1 cellular context compared by ENCODE assay signal in the genomic region with DNA sequence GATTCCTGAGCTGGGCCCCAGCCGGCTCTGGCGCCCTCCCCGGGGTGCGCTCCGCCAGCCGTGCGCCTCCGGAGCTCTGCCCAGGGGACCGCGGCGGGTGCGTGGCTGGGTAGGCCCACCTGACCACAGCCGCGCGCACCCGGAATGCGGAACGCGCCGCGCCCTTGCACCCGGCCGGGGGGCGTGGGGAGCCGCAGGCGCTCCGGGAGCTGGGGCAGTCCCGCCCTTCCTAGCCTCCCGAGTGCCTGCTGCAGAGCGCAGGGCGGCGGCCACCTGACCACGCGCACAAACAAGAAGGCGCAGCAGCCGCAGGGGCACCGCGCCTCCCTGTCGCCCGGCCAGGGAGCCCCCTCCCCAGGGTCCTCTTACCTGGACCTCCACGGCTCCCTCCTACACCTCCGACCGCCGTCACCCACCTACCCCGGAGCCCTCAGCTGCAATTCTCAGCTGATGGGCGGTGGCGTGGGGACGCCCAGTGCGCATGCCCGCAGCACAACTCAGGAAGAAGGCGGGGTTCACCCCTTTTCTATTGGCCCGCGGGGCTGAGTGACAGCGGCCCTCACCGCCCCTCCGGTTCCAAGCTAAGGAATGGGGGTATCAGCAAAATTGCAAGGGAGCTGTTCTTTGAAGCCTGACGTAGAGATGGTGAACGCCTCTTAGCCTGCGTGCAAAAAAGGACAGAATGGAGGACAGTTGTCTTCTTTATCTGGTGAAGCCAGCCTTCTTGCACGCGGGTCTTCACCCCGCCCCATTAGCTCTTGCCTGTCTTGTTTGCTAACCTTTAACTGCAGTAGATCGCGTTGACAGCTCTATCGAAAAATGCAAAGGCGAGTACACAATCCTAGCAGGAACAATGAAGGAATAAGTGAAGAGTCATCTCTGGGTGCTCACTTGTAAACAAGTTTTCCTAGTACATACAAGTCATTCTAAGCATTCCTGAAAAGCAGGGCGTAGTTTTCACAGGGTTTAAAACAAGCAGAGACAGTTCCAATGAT.
TF ChIP-seq lines count a peak whose summit lies in the region.

A gene with protein sequence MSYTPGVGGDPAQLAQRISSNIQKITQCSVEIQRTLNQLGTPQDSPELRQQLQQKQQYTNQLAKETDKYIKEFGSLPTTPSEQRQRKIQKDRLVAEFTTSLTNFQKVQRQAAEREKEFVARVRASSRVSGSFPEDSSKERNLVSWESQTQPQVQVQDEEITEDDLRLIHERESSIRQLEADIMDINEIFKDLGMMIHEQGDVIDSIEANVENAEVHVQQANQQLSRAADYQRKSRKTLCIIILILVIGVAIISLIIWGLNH (minus strand): TSS at position 479 of the 995 bp plus-strand sequence. CDS start 9,586 bp downstream, outside the sequence.

TF ChIP-seq in HepG2, 621 proteins besides CTCF, POLR2A, EP300 and RAD21 (continued from another document and continues in another):
- TF ChIP-seq, protein P1, sequence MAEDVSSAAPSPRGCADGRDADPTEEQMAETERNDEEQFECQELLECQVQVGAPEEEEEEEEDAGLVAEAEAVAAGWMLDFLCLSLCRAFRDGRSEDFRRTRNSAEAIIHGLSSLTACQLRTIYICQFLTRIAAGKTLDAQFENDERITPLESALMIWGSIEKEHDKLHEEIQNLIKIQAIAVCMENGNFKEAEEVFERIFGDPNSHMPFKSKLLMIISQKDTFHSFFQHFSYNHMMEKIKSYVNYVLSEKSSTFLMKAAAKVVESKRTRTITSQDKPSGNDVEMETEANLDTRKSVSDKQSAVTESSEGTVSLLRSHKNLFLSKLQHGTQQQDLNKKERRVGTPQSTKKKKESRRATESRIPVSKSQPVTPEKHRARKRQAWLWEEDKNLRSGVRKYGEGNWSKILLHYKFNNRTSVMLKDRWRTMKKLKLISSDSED (CRISPR knock-in tag; IDR thresholded peaks at IDR 0.05): 0 out of 2 replicates have a peak, but pooled peaks have one; percentile 62
- TF ChIP-seq, protein P2, sequence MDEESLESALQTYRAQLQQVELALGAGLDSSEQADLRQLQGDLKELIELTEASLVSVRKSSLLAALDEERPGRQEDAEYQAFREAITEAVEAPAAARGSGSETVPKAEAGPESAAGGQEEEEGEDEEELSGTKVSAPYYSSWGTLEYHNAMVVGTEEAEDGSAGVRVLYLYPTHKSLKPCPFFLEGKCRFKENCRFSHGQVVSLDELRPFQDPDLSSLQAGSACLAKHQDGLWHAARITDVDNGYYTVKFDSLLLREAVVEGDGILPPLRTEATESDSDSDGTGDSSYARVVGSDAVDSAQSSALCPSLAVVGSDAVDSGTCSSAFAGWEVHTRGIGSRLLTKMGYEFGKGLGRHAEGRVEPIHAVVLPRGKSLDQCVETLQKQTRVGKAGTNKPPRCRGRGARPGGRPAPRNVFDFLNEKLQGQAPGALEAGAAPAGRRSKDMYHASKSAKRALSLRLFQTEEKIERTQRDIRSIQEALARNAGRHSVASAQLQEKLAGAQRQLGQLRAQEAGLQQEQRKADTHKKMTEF (CRISPR knock-in tag; IDR thresholded peaks at IDR 0.05): peak; percentile 93
- TF ChIP-seq NONO (IDR thresholded peaks at IDR 0.05) (no peak), NONO (CRISPR knock-in tag; conservative IDR thresholded peaks at IDR 0.05) (peak; percentile 80), MEF2D (CRISPR knock-in tag; IDR thresholded peaks at IDR 0.05) (peak; percentile 67; the same call in 1 of the 2 replicates), ZNF674 (CRISPR knock-in tag; IDR thresholded peaks at IDR 0.05; ENCODE audit: low read depth) (peak; percentile 88), MED13 (CRISPR knock-in tag; IDR thresholded peaks at IDR 0.05) (peak; percentile 52; the same call in 1 of the 2 replicates), JARID2 (CRISPR knock-in tag; IDR thresholded peaks at IDR 0.05; ENCODE audit: insufficient replicate concordance) (peak; percentile 12), HOXD1 (CRISPR knock-in tag; IDR thresholded peaks at IDR 0.05) (peak; percentile 52), SMARCC2 (IDR thresholded peaks at IDR 0.05) (no peak), DPF2 (CRISPR knock-in tag; IDR thresholded peaks at IDR 0.05; ENCODE audit: borderline replicate concordance, low read depth) (no peak), PHF20 (CRISPR knock-in tag; IDR thresholded peaks at IDR 0.05) (peak; percentile 75; the same call in 1 of the 2 replicates), ZNF660 (CRISPR knock-in tag; IDR thresholded peaks at IDR 0.05; ENCODE audit: borderline replicate concordance, low read depth) (no peak), SAP130 (CRISPR knock-in tag; IDR thresholded peaks at IDR 0.05; ENCODE audit: low read depth) (peak; percentile 97), ZNF335 (CRISPR knock-in tag; IDR thresholded peaks at IDR 0.05) (peak; percentile 74; the same call in 1 of the 2 replicates), THYN1 (CRISPR knock-in tag; IDR thresholded peaks at IDR 0.05; ENCODE audit: borderline replicate concordance, low read depth) (no peak), RCOR2 (CRISPR knock-in tag; IDR thresholded peaks at IDR 0.05) (0 out of 2 replicates have a peak, but pooled peaks have one; percentile 21), REXO4 (CRISPR knock-in tag; IDR thresholded peaks at IDR 0.05; ENCODE audit: borderline replicate concordance) (no peak), PLRG1 (conservative IDR thresholded peaks at IDR 0.05) (no peak), ZNF207 (IDR thresholded peaks at IDR 0.05; ENCODE audit: borderline replicate concordance) (no peak)
- TF ChIP-seq, protein P3, sequence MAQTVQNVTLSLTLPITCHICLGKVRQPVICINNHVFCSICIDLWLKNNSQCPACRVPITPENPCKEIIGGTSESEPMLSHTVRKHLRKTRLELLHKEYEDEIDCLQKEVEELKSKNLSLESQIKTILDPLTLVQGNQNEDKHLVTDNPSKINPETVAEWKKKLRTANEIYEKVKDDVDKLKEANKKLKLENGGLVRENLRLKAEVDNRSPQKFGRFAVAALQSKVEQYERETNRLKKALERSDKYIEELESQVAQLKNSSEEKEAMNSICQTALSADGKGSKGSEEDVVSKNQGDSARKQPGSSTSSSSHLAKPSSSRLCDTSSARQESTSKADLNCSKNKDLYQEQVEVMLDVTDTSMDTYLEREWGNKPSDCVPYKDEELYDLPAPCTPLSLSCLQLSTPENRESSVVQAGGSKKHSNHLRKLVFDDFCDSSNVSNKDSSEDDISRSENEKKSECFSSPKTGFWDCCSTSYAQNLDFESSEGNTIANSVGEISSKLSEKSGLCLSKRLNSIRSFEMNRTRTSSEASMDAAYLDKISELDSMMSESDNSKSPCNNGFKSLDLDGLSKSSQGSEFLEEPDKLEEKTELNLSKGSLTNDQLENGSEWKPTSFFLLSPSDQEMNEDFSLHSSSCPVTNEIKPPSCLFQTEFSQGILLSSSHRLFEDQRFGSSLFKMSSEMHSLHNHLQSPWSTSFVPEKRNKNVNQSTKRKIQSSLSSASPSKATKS (CRISPR knock-in tag; IDR thresholded peaks at IDR 0.05): no peak; the same call in 1 of the 2 replicates
- TF ChIP-seq, protein P4, sequence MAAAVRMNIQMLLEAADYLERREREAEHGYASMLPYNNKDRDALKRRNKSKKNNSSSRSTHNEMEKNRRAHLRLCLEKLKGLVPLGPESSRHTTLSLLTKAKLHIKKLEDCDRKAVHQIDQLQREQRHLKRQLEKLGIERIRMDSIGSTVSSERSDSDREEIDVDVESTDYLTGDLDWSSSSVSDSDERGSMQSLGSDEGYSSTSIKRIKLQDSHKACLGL (CRISPR knock-in tag; IDR thresholded peaks at IDR 0.05): peak; percentile 94
- TF ChIP-seq, protein P5, sequence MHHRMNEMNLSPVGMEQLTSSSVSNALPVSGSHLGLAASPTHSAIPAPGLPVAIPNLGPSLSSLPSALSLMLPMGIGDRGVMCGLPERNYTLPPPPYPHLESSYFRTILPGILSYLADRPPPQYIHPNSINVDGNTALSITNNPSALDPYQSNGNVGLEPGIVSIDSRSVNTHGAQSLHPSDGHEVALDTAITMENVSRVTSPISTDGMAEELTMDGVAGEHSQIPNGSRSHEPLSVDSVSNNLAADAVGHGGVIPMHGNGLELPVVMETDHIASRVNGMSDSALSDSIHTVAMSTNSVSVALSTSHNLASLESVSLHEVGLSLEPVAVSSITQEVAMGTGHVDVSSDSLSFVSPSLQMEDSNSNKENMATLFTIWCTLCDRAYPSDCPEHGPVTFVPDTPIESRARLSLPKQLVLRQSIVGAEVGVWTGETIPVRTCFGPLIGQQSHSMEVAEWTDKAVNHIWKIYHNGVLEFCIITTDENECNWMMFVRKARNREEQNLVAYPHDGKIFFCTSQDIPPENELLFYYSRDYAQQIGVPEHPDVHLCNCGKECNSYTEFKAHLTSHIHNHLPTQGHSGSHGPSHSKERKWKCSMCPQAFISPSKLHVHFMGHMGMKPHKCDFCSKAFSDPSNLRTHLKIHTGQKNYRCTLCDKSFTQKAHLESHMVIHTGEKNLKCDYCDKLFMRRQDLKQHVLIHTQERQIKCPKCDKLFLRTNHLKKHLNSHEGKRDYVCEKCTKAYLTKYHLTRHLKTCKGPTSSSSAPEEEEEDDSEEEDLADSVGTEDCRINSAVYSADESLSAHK (CRISPR knock-in tag; IDR thresholded peaks at IDR 0.05; ENCODE audit: borderline replicate concordance): no peak
- TF ChIP-seq, protein P6, sequence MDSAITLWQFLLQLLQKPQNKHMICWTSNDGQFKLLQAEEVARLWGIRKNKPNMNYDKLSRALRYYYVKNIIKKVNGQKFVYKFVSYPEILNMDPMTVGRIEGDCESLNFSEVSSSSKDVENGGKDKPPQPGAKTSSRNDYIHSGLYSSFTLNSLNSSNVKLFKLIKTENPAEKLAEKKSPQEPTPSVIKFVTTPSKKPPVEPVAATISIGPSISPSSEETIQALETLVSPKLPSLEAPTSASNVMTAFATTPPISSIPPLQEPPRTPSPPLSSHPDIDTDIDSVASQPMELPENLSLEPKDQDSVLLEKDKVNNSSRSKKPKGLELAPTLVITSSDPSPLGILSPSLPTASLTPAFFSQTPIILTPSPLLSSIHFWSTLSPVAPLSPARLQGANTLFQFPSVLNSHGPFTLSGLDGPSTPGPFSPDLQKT (CRISPR knock-in tag; IDR thresholded peaks at IDR 0.05; ENCODE audit: borderline replicate concordance): no peak
- TF ChIP-seq, protein P7, sequence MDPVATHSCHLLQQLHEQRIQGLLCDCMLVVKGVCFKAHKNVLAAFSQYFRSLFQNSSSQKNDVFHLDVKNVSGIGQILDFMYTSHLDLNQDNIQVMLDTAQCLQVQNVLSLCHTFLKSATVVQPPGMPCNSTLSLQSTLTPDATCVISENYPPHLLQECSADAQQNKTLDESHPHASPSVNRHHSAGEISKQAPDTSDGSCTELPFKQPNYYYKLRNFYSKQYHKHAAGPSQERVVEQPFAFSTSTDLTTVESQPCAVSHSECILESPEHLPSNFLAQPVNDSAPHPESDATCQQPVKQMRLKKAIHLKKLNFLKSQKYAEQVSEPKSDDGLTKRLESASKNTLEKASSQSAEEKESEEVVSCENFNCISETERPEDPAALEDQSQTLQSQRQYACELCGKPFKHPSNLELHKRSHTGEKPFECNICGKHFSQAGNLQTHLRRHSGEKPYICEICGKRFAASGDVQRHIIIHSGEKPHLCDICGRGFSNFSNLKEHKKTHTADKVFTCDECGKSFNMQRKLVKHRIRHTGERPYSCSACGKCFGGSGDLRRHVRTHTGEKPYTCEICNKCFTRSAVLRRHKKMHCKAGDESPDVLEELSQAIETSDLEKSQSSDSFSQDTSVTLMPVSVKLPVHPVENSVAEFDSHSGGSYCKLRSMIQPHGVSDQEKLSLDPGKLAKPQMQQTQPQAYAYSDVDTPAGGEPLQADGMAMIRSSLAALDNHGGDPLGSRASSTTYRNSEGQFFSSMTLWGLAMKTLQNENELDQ (CRISPR knock-in tag; IDR thresholded peaks at IDR 0.05; ENCODE audit: borderline replicate concordance): no peak; the same call in 1 of the 2 replicates
- TF ChIP-seq, protein P8, sequence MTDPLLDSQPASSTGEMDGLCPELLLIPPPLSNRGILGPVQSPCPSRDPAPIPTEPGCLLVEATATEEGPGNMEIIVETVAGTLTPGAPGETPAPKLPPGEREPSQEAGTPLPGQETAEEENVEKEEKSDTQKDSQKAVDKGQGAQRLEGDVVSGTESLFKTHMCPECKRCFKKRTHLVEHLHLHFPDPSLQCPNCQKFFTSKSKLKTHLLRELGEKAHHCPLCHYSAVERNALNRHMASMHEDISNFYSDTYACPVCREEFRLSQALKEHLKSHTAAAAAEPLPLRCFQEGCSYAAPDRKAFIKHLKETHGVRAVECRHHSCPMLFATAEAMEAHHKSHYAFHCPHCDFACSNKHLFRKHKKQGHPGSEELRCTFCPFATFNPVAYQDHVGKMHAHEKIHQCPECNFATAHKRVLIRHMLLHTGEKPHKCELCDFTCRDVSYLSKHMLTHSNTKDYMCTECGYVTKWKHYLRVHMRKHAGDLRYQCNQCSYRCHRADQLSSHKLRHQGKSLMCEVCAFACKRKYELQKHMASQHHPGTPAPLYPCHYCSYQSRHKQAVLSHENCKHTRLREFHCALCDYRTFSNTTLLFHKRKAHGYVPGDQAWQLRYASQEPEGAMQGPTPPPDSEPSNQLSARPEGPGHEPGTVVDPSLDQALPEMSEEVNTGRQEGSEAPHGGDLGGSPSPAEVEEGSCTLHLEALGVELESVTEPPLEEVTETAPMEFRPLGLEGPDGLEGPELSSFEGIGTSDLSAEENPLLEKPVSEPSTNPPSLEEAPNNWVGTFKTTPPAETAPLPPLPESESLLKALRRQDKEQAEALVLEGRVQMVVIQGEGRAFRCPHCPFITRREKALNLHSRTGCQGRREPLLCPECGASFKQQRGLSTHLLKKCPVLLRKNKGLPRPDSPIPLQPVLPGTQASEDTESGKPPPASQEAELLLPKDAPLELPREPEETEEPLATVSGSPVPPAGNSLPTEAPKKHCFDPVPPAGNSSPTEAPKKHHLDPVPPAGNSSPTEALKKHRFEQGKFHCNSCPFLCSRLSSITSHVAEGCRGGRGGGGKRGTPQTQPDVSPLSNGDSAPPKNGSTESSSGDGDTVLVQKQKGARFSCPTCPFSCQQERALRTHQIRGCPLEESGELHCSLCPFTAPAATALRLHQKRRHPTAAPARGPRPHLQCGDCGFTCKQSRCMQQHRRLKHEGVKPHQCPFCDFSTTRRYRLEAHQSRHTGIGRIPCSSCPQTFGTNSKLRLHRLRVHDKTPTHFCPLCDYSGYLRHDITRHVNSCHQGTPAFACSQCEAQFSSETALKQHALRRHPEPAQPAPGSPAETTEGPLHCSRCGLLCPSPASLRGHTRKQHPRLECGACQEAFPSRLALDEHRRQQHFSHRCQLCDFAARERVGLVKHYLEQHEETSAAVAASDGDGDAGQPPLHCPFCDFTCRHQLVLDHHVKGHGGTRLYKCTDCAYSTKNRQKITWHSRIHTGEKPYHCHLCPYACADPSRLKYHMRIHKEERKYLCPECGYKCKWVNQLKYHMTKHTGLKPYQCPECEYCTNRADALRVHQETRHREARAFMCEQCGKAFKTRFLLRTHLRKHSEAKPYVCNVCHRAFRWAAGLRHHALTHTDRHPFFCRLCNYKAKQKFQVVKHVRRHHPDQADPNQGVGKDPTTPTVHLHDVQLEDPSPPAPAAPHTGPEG (CRISPR knock-in tag; IDR thresholded peaks at IDR 0.05): peak; percentile 89
- TF ChIP-seq, protein P9, sequence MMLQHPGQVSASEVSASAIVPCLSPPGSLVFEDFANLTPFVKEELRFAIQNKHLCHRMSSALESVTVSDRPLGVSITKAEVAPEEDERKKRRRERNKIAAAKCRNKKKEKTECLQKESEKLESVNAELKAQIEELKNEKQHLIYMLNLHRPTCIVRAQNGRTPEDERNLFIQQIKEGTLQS (CRISPR knock-in tag; IDR thresholded peaks at IDR 0.05): peak; percentile 43; the same call in 1 of the 2 replicates
- TF ChIP-seq, protein P10, sequence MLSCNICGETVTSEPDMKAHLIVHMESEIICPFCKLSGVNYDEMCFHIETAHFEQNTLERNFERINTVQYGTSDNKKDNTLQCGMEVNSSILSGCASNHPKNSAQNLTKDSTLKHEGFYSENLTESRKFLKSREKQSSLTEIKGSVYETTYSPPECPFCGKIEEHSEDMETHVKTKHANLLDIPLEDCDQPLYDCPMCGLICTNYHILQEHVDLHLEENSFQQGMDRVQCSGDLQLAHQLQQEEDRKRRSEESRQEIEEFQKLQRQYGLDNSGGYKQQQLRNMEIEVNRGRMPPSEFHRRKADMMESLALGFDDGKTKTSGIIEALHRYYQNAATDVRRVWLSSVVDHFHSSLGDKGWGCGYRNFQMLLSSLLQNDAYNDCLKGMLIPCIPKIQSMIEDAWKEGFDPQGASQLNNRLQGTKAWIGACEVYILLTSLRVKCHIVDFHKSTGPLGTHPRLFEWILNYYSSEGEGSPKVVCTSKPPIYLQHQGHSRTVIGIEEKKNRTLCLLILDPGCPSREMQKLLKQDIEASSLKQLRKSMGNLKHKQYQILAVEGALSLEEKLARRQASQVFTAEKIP (CRISPR knock-in tag; IDR thresholded peaks at IDR 0.05; ENCODE audit: borderline replicate concordance): no peak
